In the genomic region with DNA sequence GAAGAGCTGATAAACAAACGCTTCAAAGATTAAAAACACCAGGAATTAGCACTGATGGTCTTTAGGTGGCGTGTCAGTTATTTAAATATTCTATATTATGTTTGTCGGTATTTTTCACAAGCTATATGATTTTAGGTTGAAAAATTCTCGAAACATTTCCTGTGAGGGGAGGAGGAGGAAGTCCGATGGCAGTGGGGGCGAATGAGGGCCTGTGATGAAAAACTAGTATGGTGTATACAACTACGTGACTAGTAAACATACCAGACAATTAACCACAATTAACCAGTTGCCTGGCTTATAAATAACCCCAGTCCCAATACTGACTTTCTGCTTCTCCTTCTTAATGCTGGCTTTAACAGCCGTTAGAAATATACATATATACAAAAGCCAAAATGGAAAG, we compare ENCODE assay signal across 9 cellular contexts. TPM values are rescaled to one million over a fixed set of nuclear protein-coding genes. Genes with fewer than 3 reads are reported as not detected.
DNase-seq lines count a peak whose midpoint lies in the region; ATAC-seq and TF ChIP-seq lines count a peak whose summit lies in the region.
"Had no signal": no experiment of that assay in that cellular context is flagged by ENCODE, and none has a peak within 500 bp of the region (broad histone marks: within the 10 kb centered on the region; RNA-seq: fewer than 3 reads in every experiment).

No MANE protein-coding gene starts in this region.

- H3K27me3 ChIP-seq in suprapubic skin: no peaks in the 10 kb centered on the region

- H3K36me3 Mint-ChIP-seq in activated CD8-positive, alpha-beta memory T cell treated with anti-CD3 and anti-CD28 coated beads, Interleukin-2, amount 10 ng/mL, durations not matched to agents 7 days and 5 days: no peaks in the 10 kb centered on the region
- H3K36me3 Mint-ChIP-seq in CD14-positive monocyte: no peaks in the 10 kb centered on the region

- H3K4me3 ChIP-seq in iPS-18c (ENCODE audit: insufficient read depth, low read depth, low read length) (peak overlapping the region; percentile 71; the same call in 1 of the 2 replicates), suprapubic skin (peak overlapping the region; percentile 53)

- H3K27me3 Mint-ChIP-seq in activated CD8-positive, alpha-beta memory T cell treated with anti-CD3 and anti-CD28 coated beads, Interleukin-2, amount 10 ng/mL, durations not matched to agents 7 days and 5 days: peaks cover 7% of the 10 kb centered on the region
- H3K27me3 Mint-ChIP-seq in CD14-positive monocyte (ENCODE audit: low read depth in 3 of 3): peaks cover 13 to 25% (median 18%) of the 10 kb centered on the region in 3 donors

- peak overlapping the region; percentile 71 for H3K4me3 Mint-ChIP-seq in activated CD8-positive, alpha-beta memory T cell treated with anti-CD3 and anti-CD28 coated beads, Interleukin-2, amount 10 ng/mL, durations not matched to agents 7 days and 5 days
- peak overlapping the region in 1 of 2 donors; percentile 80 for H3K4me3 Mint-ChIP-seq in CD14-positive monocyte

- peak overlapping the region; percentile 74 for H3K27ac Mint-ChIP-seq in activated CD8-positive, alpha-beta memory T cell treated with anti-CD3 and anti-CD28 coated beads, Interleukin-2, amount 10 ng/mL, durations not matched to agents 7 days and 5 days
- no peak overlapping the region for H3K27ac Mint-ChIP-seq in CD14-positive monocyte

- no peak for TF ChIP-seq CTCF in suprapubic skin (IDR thresholded peaks at IDR 0.05)
- TF ChIP-seq CTCF in CD14-positive monocyte (IDR thresholded peaks at IDR 0.05): no peak

- H3K27ac ChIP-seq in suprapubic skin: no peak overlapping the region

- peaks cover 6% of the 10 kb centered on the region for H3K4me1 Mint-ChIP-seq in activated CD8-positive, alpha-beta memory T cell treated with anti-CD3 and anti-CD28 coated beads, Interleukin-2, amount 10 ng/mL, durations not matched to agents 7 days and 5 days
- H3K4me1 Mint-ChIP-seq in CD14-positive monocyte: peaks cover 15% of the 10 kb centered on the region

- ATAC-seq in activated CD8-positive, alpha-beta memory T cell treated with anti-CD3 and anti-CD28 coated beads, Interleukin-2, amount 10 ng/mL, durations not matched to agents 7 days and 5 days: no peak
- ATAC-seq in GM21390 (IDR thresholded peaks at IDR 0.05; ENCODE audit: unreplicated experiment): no peak
- ATAC-seq in GM18519 (IDR thresholded peaks at IDR 0.05; ENCODE audit: low FRiP score, unreplicated experiment): no peak

- CTCF ChIA-PET in activated CD8-positive, alpha-beta memory T cell treated with anti-CD3 and anti-CD28 coated beads, Interleukin-2, amount 10 ng/mL, durations not matched to agents 7 days and 5 days (lab: Charles Lee): no interaction called here

- WGBS in suprapubic skin: 41% methylated on average over 8 of the region's 8 CpGs

- peaks cover 2% of the 10 kb centered on the region for H3K9me3 ChIP-seq in iPS-18c (ENCODE audit: control insufficient read depth, insufficient read depth, low read length)
- H3K9me3 ChIP-seq in suprapubic skin: no peaks in the 10 kb centered on the region

- no peaks in the 10 kb centered on the region for H3K36me3 ChIP-seq in suprapubic skin

- no peak for TF ChIP-seq EP300 in suprapubic skin (IDR thresholded peaks at IDR 0.05)

- DNase-seq in activated CD8-positive, alpha-beta memory T cell treated with anti-CD3 and anti-CD28 coated beads, Interleukin-2, amount 10 ng/mL, durations not matched to agents 7 days and 5 days: no peak
- no peak for DNase-seq in activated CD8-positive, alpha-beta memory T cell treated with anti-CD3 and anti-CD28 coated beads, Interleukin-2, amount 50 U/mL, for 48 hours
- peak; percentile 0 to 4 for DNase-seq in activated CD4-positive, alpha-beta T cell treated with anti-CD3 and anti-CD28 coated beads, Interleukin-2, amount 50 U/mL, for 48 hours
- DNase-seq in suprapubic skin (ENCODE audit: low spot score in 2 of 2): no peak
- no peak for DNase-seq in CD14-positive monocyte (ENCODE audit: low spot score)

- H3K4me1 ChIP-seq in suprapubic skin: no peaks in the 10 kb centered on the region

- no peak for TF ChIP-seq POLR2A in suprapubic skin (IDR thresholded peaks at IDR 0.05)

- no peaks in the 10 kb centered on the region for H3K9me3 Mint-ChIP-seq in activated CD8-positive, alpha-beta memory T cell treated with anti-CD3 and anti-CD28 coated beads, Interleukin-2, amount 10 ng/mL, durations not matched to agents 7 days and 5 days (ENCODE audit: low read depth)
- H3K9me3 Mint-ChIP-seq in CD14-positive monocyte: peaks cover 0 to 4% (median 0%) of the 10 kb centered on the region in 7 donors

- intact Hi-C loops in CD14-positive monocyte (cut with micrococcal nuclease): no loop called here

RNA-seq across cellular contexts. Expression of gene NAP1L2, which starts 0.6 kb away (rescaled TPM):
- 1 to 10 TPM; 1.6 to 1.8 TPM for total RNA-seq in activated CD8-positive, alpha-beta memory T cell treated with anti-CD3 and anti-CD28 coated beads, Interleukin-2, amount 10 ng/mL, durations not matched to agents 7 days and 5 days
- 1 to 10 TPM; 1.9 to 4.8 (median 3.6) TPM for total RNA-seq in suprapubic skin
- polyA plus RNA-seq in CD14-positive monocyte: not detected
- polyA plus RNA-seq: AG04450 had no signal

Comparison
In these comparisons a context has a peak if more than half of its experiments do, and no peak if none do; other contexts are left out.
1. DNase-seq: peak in activated CD4-positive, alpha-beta T cell treated with anti-CD3 and anti-CD28 coated beads, Interleukin-2, amount 50 U/mL, for 48 hours (2 of 2); none in activated CD8-positive, alpha-beta memory T cell treated with anti-CD3 and anti-CD28 coated beads, Interleukin-2, amount 10 ng/mL, durations not matched to agents 7 days and 5 days (single experiment), activated CD8-positive, alpha-beta memory T cell treated with anti-CD3 and anti-CD28 coated beads, Interleukin-2, amount 50 U/mL, for 48 hours (single experiment), suprapubic skin (0 of 2) and CD14-positive monocyte (single experiment).